1 cellular context compared by ENCODE assay signal in the genomic region with DNA sequence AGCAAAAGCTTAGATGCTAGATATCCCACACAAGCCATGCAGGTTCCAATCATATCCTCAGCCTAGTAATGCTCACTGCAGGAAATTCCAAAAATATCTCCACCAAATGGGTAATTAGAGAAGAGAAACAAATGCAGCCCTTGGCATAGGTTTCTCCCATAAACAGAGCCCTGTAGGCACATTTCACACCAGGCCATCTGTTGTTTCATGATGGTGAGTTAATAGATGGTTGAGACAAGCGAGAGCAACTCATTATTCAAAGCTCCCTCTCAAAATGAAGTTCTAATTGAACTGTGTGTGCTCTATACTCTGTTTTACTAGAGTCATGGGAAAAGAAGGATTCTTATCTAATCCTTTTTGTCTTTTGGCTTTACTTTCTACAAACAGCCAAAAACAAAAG.
TF ChIP-seq lines count a peak whose summit lies in the region.

No MANE protein-coding gene starts in this region.

TF ChIP-seq in IMR-90, 13 proteins besides CTCF, POLR2A, EP300 and RAD21:
- TF ChIP-seq MXI1 (IDR thresholded peaks at IDR 0.05; ENCODE audit: borderline replicate concordance, low read depth, low read length): no peak
- no peak for TF ChIP-seq CEBPB (IDR thresholded peaks at IDR 0.05; ENCODE audit: low read depth, low read length)
- no peak for TF ChIP-seq FOS (IDR thresholded peaks at IDR 0.05; ENCODE audit: low read depth, low read length)
- TF ChIP-seq, protein P1, sequence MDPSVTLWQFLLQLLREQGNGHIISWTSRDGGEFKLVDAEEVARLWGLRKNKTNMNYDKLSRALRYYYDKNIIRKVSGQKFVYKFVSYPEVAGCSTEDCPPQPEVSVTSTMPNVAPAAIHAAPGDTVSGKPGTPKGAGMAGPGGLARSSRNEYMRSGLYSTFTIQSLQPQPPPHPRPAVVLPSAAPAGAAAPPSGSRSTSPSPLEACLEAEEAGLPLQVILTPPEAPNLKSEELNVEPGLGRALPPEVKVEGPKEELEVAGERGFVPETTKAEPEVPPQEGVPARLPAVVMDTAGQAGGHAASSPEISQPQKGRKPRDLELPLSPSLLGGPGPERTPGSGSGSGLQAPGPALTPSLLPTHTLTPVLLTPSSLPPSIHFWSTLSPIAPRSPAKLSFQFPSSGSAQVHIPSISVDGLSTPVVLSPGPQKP (IDR thresholded peaks at IDR 0.05; ENCODE audit: borderline replicate concordance, low read depth, low read length): no peak
- TF ChIP-seq SMC3 (IDR thresholded peaks at IDR 0.05; ENCODE audit: low read depth, low read length): no peak
- no peak for TF ChIP-seq RCOR1 (IDR thresholded peaks at IDR 0.05; ENCODE audit: insufficient replicate concordance, low read length)
- no peak for TF ChIP-seq CHD1 (IDR thresholded peaks at IDR 0.05; ENCODE audit: low read depth, low read length)
- TF ChIP-seq RFX5 (IDR thresholded peaks at IDR 0.05; ENCODE audit: low read depth, low read length): no peak
- TF ChIP-seq MAZ (IDR thresholded peaks at IDR 0.05; ENCODE audit: borderline replicate concordance, low read depth, low read length): no peak
- no peak for TF ChIP-seq BHLHE40 (IDR thresholded peaks at IDR 0.05; ENCODE audit: low read depth, low read length)
- TF ChIP-seq, protein P2, sequence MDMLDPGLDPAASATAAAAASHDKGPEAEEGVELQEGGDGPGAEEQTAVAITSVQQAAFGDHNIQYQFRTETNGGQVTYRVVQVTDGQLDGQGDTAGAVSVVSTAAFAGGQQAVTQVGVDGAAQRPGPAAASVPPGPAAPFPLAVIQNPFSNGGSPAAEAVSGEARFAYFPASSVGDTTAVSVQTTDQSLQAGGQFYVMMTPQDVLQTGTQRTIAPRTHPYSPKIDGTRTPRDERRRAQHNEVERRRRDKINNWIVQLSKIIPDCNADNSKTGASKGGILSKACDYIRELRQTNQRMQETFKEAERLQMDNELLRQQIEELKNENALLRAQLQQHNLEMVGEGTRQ (IDR thresholded peaks at IDR 0.05; ENCODE audit: low read depth, low read length): no peak
- no peak for TF ChIP-seq NFE2L2 (IDR thresholded peaks at IDR 0.05; ENCODE audit: low read depth, low read length)
- no peak for TF ChIP-seq MAFK (IDR thresholded peaks at IDR 0.05; ENCODE audit: low read depth, low read length)
